ENCODE assay signal across 1 cellular context in genomic region chr9:85741112-85741874, GRCh38.
TF ChIP-seq lines count a peak whose summit lies in the region.

No MANE protein-coding gene starts in this region.

TF ChIP-seq in K562, 482 proteins besides CTCF, POLR2A, EP300 and RAD21 (continued from another document and continues in another):
- TF ChIP-seq IRF9 (tag; IDR thresholded peaks at IDR 0.05) = no peak
- TF ChIP-seq ZZZ3 (IDR thresholded peaks at IDR 0.05) = no peak
- no peak for TF ChIP-seq POLR2AphosphoS2 (IDR thresholded peaks at IDR 0.05; ENCODE audit: low read length)
- peak; percentile 44; the same call in 1 of the 2 replicates for TF ChIP-seq PHF8 (IDR thresholded peaks at IDR 0.05; ENCODE audit: borderline replicate concordance, low read length)
- TF ChIP-seq E4F1 (CRISPR knock-in tag; IDR thresholded peaks at IDR 0.05; ENCODE audit: borderline replicate concordance) = no peak
- TF ChIP-seq RHOXF2B (CRISPR knock-in tag; conservative IDR thresholded peaks at IDR 0.05) = no peak
- TF ChIP-seq ZNF655 (CRISPR knock-in tag; IDR thresholded peaks at IDR 0.05) = no peak
- TF ChIP-seq BHLHE40 (IDR thresholded peaks at IDR 0.05; ENCODE audit: low read length) = peak; percentile 28; the same call in 1 of the 2 replicates
- no peak for TF ChIP-seq PATZ1 (CRISPR knock-in tag; IDR thresholded peaks at IDR 0.05; ENCODE audit: borderline replicate concordance)
- TF ChIP-seq CEBPG (CRISPR knock-in tag; IDR thresholded peaks at IDR 0.05) = no peak
- TF ChIP-seq CEBPG (tag; conservative IDR thresholded peaks at IDR 0.05 in 1 of 2, IDR thresholded peaks at IDR 0.05 in 1 of 2) = no peak
- TF ChIP-seq CBFB (CRISPR knock-in tag; IDR thresholded peaks at IDR 0.05) = no peak
- no peak for TF ChIP-seq ZNF695 (CRISPR knock-in tag; IDR thresholded peaks at IDR 0.05)
- TF ChIP-seq NFXL1 (CRISPR knock-in tag; IDR thresholded peaks at IDR 0.05) = no peak
- TF ChIP-seq PREB (CRISPR knock-in tag; IDR thresholded peaks at IDR 0.05) = no peak
- no peak for TF ChIP-seq RNF219 (CRISPR knock-in tag; IDR thresholded peaks at IDR 0.05)
- no peak for TF ChIP-seq POLR2AphosphoS5 (IDR thresholded peaks at IDR 0.05; ENCODE audit: control insufficient read depth, insufficient read depth, low read depth, low read length)
- TF ChIP-seq ZNF23 (CRISPR knock-in tag; IDR thresholded peaks at IDR 0.05) = no peak
- peak; percentile 39; the same call in 1 of the 2 replicates for TF ChIP-seq MAFK (IDR thresholded peaks at IDR 0.05; ENCODE audit: low read length)
- TF ChIP-seq ZNF785 (CRISPR knock-in tag; IDR thresholded peaks at IDR 0.05) = no peak
- no peak for TF ChIP-seq ZNF146 (CRISPR knock-in tag; IDR thresholded peaks at IDR 0.05; ENCODE audit: unreplicated experiment)
- TF ChIP-seq MCM5 (IDR thresholded peaks at IDR 0.05; ENCODE audit: low read depth) = no peak
- no peak for TF ChIP-seq CTCFL (IDR thresholded peaks at IDR 0.05; ENCODE audit: borderline replicate concordance, insufficient read depth, low read depth, low read length, poor library complexity, severe bottlenecking)
- TF ChIP-seq THRA (IDR thresholded peaks at IDR 0.05) = no peak
- TF ChIP-seq ZC3H11A (IDR thresholded peaks at IDR 0.05; ENCODE audit: low read depth, low read length) = no peak
- no peak for TF ChIP-seq BRF1 (IDR thresholded peaks at IDR 0.05; ENCODE audit: borderline replicate concordance, extremely low read depth, insufficient read length)
- no peak for TF ChIP-seq MYNN (IDR thresholded peaks at IDR 0.05)
- no peak for TF ChIP-seq MYNN (CRISPR knock-in tag; IDR thresholded peaks at IDR 0.05)
- peak; percentile 44 for TF ChIP-seq MAFF (IDR thresholded peaks at IDR 0.05; ENCODE audit: low read length)
- no peak for TF ChIP-seq CEBPB (tag; IDR thresholded peaks at IDR 0.05)
- no peak for TF ChIP-seq HOXB6 (CRISPR knock-in tag; IDR thresholded peaks at IDR 0.05; ENCODE audit: borderline replicate concordance)
- TF ChIP-seq HDAC8 (tag; IDR thresholded peaks at IDR 0.05) = no peak
- no peak for TF ChIP-seq SFPQ (IDR thresholded peaks at IDR 0.05; ENCODE audit: low read depth, low read length)
- no peak for TF ChIP-seq ZBTB9 (CRISPR knock-in tag; IDR thresholded peaks at IDR 0.05)
- no peak for TF ChIP-seq STAT5B (CRISPR knock-in tag; IDR thresholded peaks at IDR 0.05)
- TF ChIP-seq TBL1XR1 (IDR thresholded peaks at IDR 0.05; ENCODE audit: low read length in 2 of 2) = no peak
- no peak for TF ChIP-seq NCOA4 (IDR thresholded peaks at IDR 0.05; ENCODE audit: partially characterized antibody)
- TF ChIP-seq FOS (IDR thresholded peaks at IDR 0.05; ENCODE audit: extremely low read depth, insufficient read length) = no peak
- no peak for TF ChIP-seq YBX1 (IDR thresholded peaks at IDR 0.05)
- no peak for TF ChIP-seq DLX4 (CRISPR knock-in tag; IDR thresholded peaks at IDR 0.05)
- TF ChIP-seq HMG20A (CRISPR knock-in tag; conservative IDR thresholded peaks at IDR 0.05) = no peak
- TF ChIP-seq ZFX (CRISPR knock-in tag; IDR thresholded peaks at IDR 0.05) = peak; percentile 50
- no peak for TF ChIP-seq CBFA2T2 (conservative IDR thresholded peaks at IDR 0.05)
- TF ChIP-seq ZNF316 (IDR thresholded peaks at IDR 0.05) = peak; percentile 55
- TF ChIP-seq MBD1 (CRISPR knock-in tag; IDR thresholded peaks at IDR 0.05) = no peak
- TF ChIP-seq YY1 (IDR thresholded peaks at IDR 0.05; ENCODE audit: borderline replicate concordance in 1 of 3, control insufficient read depth in 1 of 3, extremely low read depth in 1 of 3, insufficient read depth in 3 of 3, insufficient read length in 1 of 3, insufficient replicate concordance in 2 of 3, low read depth in 1 of 3, low read length in 2 of 3) = no peak
